ENCODE assay signal across 26 cellular contexts in genomic region chr11:115895594-115895993, GRCh38.
"Had no signal": no experiment of that assay in that cellular context is flagged by ENCODE, and none has a peak within 500 bp of the region (broad histone marks: within the 10 kb centered on the region; RNA-seq: fewer than 3 reads in every experiment).

No MANE protein-coding gene starts in this region.

- H3K36me3 ChIP-seq: Peyer's patch, SJSA1 had no signal

- H3K4me3 ChIP-seq: Peyer's patch, SJSA1 had no signal

- H3K27ac ChIP-seq: Peyer's patch, SJSA1 had no signal

- DNase-seq: activated B cell treated with CpG ODN at 0.5 μM for 24 hours; activated CD4-positive, alpha-beta memory T cell treated with anti-CD3 and anti-CD28 coated beads for 36 hours; activated CD4-positive, alpha-beta T cell treated with anti-CD3 and anti-CD28 coated beads for 1 hour; activated CD4-positive, alpha-beta T cell treated with anti-CD3 and anti-CD28 coated beads, Interleukin-2, amount 10 ng/mL, durations not matched to agents 7 days and 5 days; activated gamma-delta T cell; activated naive CD4-positive, alpha-beta T cell treated with anti-CD3 and anti-CD28 coated beads for 36 hours; activated T-cell treated with anti-CD3 and anti-CD28 coated beads for 4 hours; activated T-cell treated with anti-CD3 and anti-CD28 coated beads, Interleukin-2, amount 50 U/mL, for 48 hours; amygdala; cerebellar nuclear complex; Kasumi-1; KBM-7; NCI-H1092; NCI-H1417; NCI-H1930; NCI-H2171; NCI-H2227 treated with DMSO at 0.1 percent for 48 hours; NCI-H526; NCI-H82; Peyer's patch; SHP77; SW 1271 had no signal

- FAIRE-seq: astrocyte had no signal

- H3K9me3 ChIP-seq: Peyer's patch, SJSA1 had no signal

- ATAC-seq: activated T-helper 17 cell treated with anti-CD3 and anti-CD28 coated beads, Interleukin-2, amount 50 U/mL, for 72 hours; SK-N-SH treated with all-trans-retinoic acid at 6 μM for 48 hours had no signal

- H3K27me3 ChIP-seq: Peyer's patch, SJSA1 had no signal

- H3K4me1 ChIP-seq: Peyer's patch had no signal
